ENCODE assay signal across 8 cellular contexts in genomic region chr6:53492860-53493634, GRCh38. TPM values are rescaled to one million over a fixed set of nuclear protein-coding genes. Genes with fewer than 3 reads are reported as not detected.
DNase-seq lines count a peak whose midpoint lies in the region; ATAC-seq, FAIRE-seq and TF ChIP-seq lines count a peak whose summit lies in the region.
"Had no signal": no experiment of that assay in that cellular context is flagged by ENCODE, and none has a peak within 500 bp of the region (broad histone marks: within the 10 kb centered on the region; RNA-seq: fewer than 3 reads in every experiment).

No MANE protein-coding gene starts in this region.

- peak overlapping the region; percentile 71 for H3K4me2 ChIP-seq in keratinocyte (ENCODE audit: control insufficient read depth, extremely low read depth, insufficient read depth, low read depth, low read length)

- no peak overlapping the region for H2AFZ ChIP-seq in keratinocyte (ENCODE audit: control insufficient read depth, low read length)

- H3K27ac ChIP-seq in breast epithelium, result no peak overlapping the region
- no peak overlapping the region for H3K27ac ChIP-seq in keratinocyte (ENCODE audit: control insufficient read depth, insufficient read depth, low read length)

- peak; percentile 31 for DNase-seq in GM10248 (ENCODE audit: extremely low spot score)
- no peak for DNase-seq in LNCaP clone FGC (ENCODE audit: low read depth)
- DNase-seq in RKO (ENCODE audit: low spot score), result peak; percentile 80
- no peak for DNase-seq in breast epithelium (ENCODE audit: low spot score in 2 of 2)
- DNase-seq in keratinocyte (ENCODE audit: low read depth, low spot score), result peak; percentile 25
- peak; percentile 56 for DNase-seq in stimulated activated CD4-positive, alpha-beta T cell treated with anti-CD3 and anti-CD28 coated beads, Interleukin-1b, Interleukin-23, amount 100 ng/mL, for 48 hours

- no peaks in the 10 kb centered on the region for H3K79me2 ChIP-seq in keratinocyte (ENCODE audit: control insufficient read depth, insufficient read depth, low read length)

- no peaks in the 10 kb centered on the region for H3K27me3 ChIP-seq in breast epithelium
- no peaks in the 10 kb centered on the region for H3K27me3 ChIP-seq in keratinocyte (ENCODE audit: control insufficient read depth, extremely low read depth, insufficient read depth, low read length)

- intact Hi-C loops in breast epithelium (cut with DNase I; ENCODE audit: low total_unique reads), result loop anchor here (10.0 kb wide), 1 partner anchor 232 kb away; no protein-coding TSS in a partner anchor

- TF ChIP-seq POLR2A in breast epithelium (IDR thresholded peaks at IDR 0.05), result no peak

- TF ChIP-seq CTCF in GM10248 (IDR thresholded peaks at IDR 0.05; ENCODE audit: control extremely low read depth, extremely low read depth, low read depth, missing control alignments), result peak; percentile 68
- peak; percentile 47 for TF ChIP-seq CTCF in LNCaP clone FGC (IDR thresholded peaks at IDR 0.05; ENCODE audit: control insufficient read depth, extremely low read depth, insufficient read depth)
- TF ChIP-seq CTCF in breast epithelium (IDR thresholded peaks at IDR 0.05), result peak; percentile 41 to 73 (median 71)
- TF ChIP-seq CTCF in keratinocyte (optimal IDR thresholded peaks at IDR 0.05 in 1 of 3, IDR thresholded peaks at IDR 0.05 in 1 of 3, conservative IDR thresholded peaks at IDR 0.05 in 1 of 3; ENCODE audit: extremely low read depth in 1 of 3, insufficient read depth in 2 of 3, low read length in 3 of 3), result peak; percentile 27 to 53 (median 47)

- POLR2A ChIA-PET in GM10248 (lab: Yijun Ruan, JAX), result no interaction called here

- peak; percentile 52 for FAIRE-seq in keratinocyte (lab: Jason Lieb, UNC)
- FAIRE-seq: colon had no signal

- H4K20me1 ChIP-seq in keratinocyte (ENCODE audit: control insufficient read depth, extremely low read depth, insufficient read depth, low read length), result no peaks in the 10 kb centered on the region

- CTCF ChIA-PET in GM10248 (lab: Yijun Ruan, JAX), result interaction anchor here (0.6 to 6.8 kb wide), 39 partner anchors 9 to 604 kb away, joined by 3 to 105 read pairs (median 4); partner anchors contain the start of gene LRRC1

- peaks cover 2% of the 10 kb centered on the region for H3K9me1 ChIP-seq in keratinocyte (ENCODE audit: control insufficient read depth, extremely low read depth, insufficient read depth, low read length)

- H3K9me3 ChIP-seq in breast epithelium (no peaks in the 10 kb centered on the region), keratinocyte (ENCODE audit: control insufficient read depth, low read depth, low read length) (no peaks in the 10 kb centered on the region)

- ATAC-seq in GM21737 (IDR thresholded peaks at IDR 0.05; ENCODE audit: unreplicated experiment), result no peak

- H3K4me1 ChIP-seq in breast epithelium (no peaks in the 10 kb centered on the region), keratinocyte (ENCODE audit: control insufficient read depth, extremely low read depth, insufficient read depth, low read length) (peaks cover 33% of the 10 kb centered on the region)

- H3K36me3 ChIP-seq in breast epithelium (no peaks in the 10 kb centered on the region), keratinocyte (ENCODE audit: control insufficient read depth in 2 of 2, extremely low read depth in 1 of 2, insufficient read depth in 2 of 2, low read length in 2 of 2) (no peaks in the 10 kb centered on the region)

- H3K4me3 ChIP-seq in LNCaP clone FGC (ENCODE audit: low read depth, low read length) (no peak overlapping the region), breast epithelium (peak overlapping the region in 1 of 3 donors; percentile 15), keratinocyte (ENCODE audit: control insufficient read depth in 2 of 3, extremely low read depth in 1 of 3, insufficient read depth in 2 of 3, low read depth in 1 of 3, low read length in 3 of 3) (peak overlapping the region in 2 of 3 experiments; percentile 23 to 41)

- dilution Hi-C loops in keratinocyte (cut with MboI; ENCODE audit: extremely low pct_ligation_motif_present, low sequenced_read_pairs), result no loop called here

- H3K9ac ChIP-seq in keratinocyte (ENCODE audit: control insufficient read depth, extremely low read depth, insufficient read depth, low read length), result no peak overlapping the region

RNA-seq across cellular contexts. Expression of gene GCLC, which starts 51.9 kb away (rescaled TPM):
- 10 to 100 TPM; 33.8 to 50.6 (median 39.0) TPM for total RNA-seq in breast epithelium
- polyA plus RNA-seq in keratinocyte, result 48.9 to 110 TPM (median 73.2 TPM) in 3 replicates
- 509 TPM for polyA plus RNA-seq in keratinocyte (2011; ENCODE audit: low read depth)
- polyA plus RNA-seq in keratinocyte (2011; cell fraction: cytosol; rRNA removed), result 59.8 and 126 TPM in 2 replicates
- polyA plus RNA-seq in keratinocyte (2011; cell fraction: nucleus; rRNA removed), result 231 and 232 TPM in 2 replicates
- 39.6 and 81.5 TPM in 2 replicates for polyA plus RNA-seq in keratinocyte (2012; ENCODE audit: low replicate concordance)
- polyA minus RNA-seq in keratinocyte, result 23.2 to 126 TPM (median 125 TPM) in 3 replicates
- 57.6 TPM for polyA minus RNA-seq in keratinocyte (2011; cell fraction: cytosol; rRNA and poly(A)+ RNA removed)
- 78.8 and 209 TPM in 2 replicates for polyA minus RNA-seq in keratinocyte (2011; cell fraction: nucleus; rRNA and poly(A)+ RNA removed)

Comparison
In these comparisons a context has a peak if more than half of its experiments do, and no peak if none do; other contexts are left out.
1. DNase-seq: peak in GM10248 (single experiment), RKO (single experiment), keratinocyte (single experiment) and stimulated activated CD4-positive, alpha-beta T cell treated with anti-CD3 and anti-CD28 coated beads, Interleukin-1b, Interleukin-23, amount 100 ng/mL, for 48 hours (single experiment); none in LNCaP clone FGC (single experiment) and breast epithelium (0 of 2).
2. Peak in every context shown above with its lines, with median percentiles within 50 percentile points of each other: CTCF ChIP-seq.